Comparison of ENCODE assay signal across 11 cellular contexts in genomic region chr15:99474981-99475753, GRCh38.
DNase-seq lines count a peak whose midpoint lies in the region; ATAC-seq and TF ChIP-seq lines count a peak whose summit lies in the region.
"Had no signal": no experiment of that assay in that cellular context is flagged by ENCODE, and none has a peak within 500 bp of the region (broad histone marks: within the 10 kb centered on the region; RNA-seq: fewer than 3 reads in every experiment).

No MANE protein-coding gene starts in this region.

- H3K9ac ChIP-seq in rectal smooth muscle tissue (ENCODE audit: low read length), result no peak overlapping the region

- H3K4me3 ChIP-seq in right cardiac atrium (ENCODE audit: low read length) (no peak overlapping the region), rectal smooth muscle tissue (ENCODE audit: low read length) (no peak overlapping the region), vagina (no peak overlapping the region)

- intact Hi-C loops in right cardiac atrium (cut with DNase I) (no loop called here), vagina (cut with DNase I) (no loop called here)

- no peaks in the 10 kb centered on the region for H3K9me3 Mint-ChIP-seq in activated naive CD8-positive, alpha-beta T cell (ENCODE audit: low read depth)
- no peaks in the 10 kb centered on the region for H3K9me3 Mint-ChIP-seq in activated naive CD8-positive, alpha-beta T cell treated with anti-CD3 and anti-CD28 coated beads for 36 hours
- H3K9me3 Mint-ChIP-seq: activated naive CD4-positive, alpha-beta T cell treated with anti-CD3 and anti-CD28 coated beads, Interleukin-2, amount 10 ng/mL, durations not matched to agents 7 days and 5 days had no signal

- 80% methylated on average over 22 of the region's 22 CpGs for WGBS in right cardiac atrium

- H3K36me3 ChIP-seq in rectal smooth muscle tissue (ENCODE audit: control insufficient read depth, insufficient read depth, low read length) (no peaks in the 10 kb centered on the region), vagina (no peaks in the 10 kb centered on the region)

- no peaks in the 10 kb centered on the region for H3K27me3 Mint-ChIP-seq in activated naive CD8-positive, alpha-beta T cell
- H3K27me3 Mint-ChIP-seq in activated naive CD8-positive, alpha-beta T cell treated with anti-CD3 and anti-CD28 coated beads for 36 hours, result no peaks in the 10 kb centered on the region

- peak overlapping the region; percentile 46 for H3K27ac Mint-ChIP-seq in activated naive CD8-positive, alpha-beta T cell
- H3K27ac Mint-ChIP-seq in activated naive CD8-positive, alpha-beta T cell treated with anti-CD3 and anti-CD28 coated beads for 36 hours, result no peak overlapping the region
- H3K27ac Mint-ChIP-seq: activated naive CD4-positive, alpha-beta T cell treated with anti-CD3 and anti-CD28 coated beads, Interleukin-2, amount 10 ng/mL, durations not matched to agents 7 days and 5 days had no signal

- peaks cover 54% of the 10 kb centered on the region for H3K4me1 Mint-ChIP-seq in activated naive CD8-positive, alpha-beta T cell (ENCODE audit: low read depth)
- H3K4me1 Mint-ChIP-seq in activated naive CD8-positive, alpha-beta T cell treated with anti-CD3 and anti-CD28 coated beads for 36 hours, result peaks cover 44% of the 10 kb centered on the region

- DNase-seq in activated naive CD8-positive, alpha-beta T cell treated with anti-CD3 and anti-CD28 coated beads for 36 hours, result no peak
- DNase-seq in right cardiac atrium, result peak; percentile 74 to 83 (median 82)
- peak; percentile 72 to 91 for DNase-seq in vagina (ENCODE audit: extremely low spot score in 2 of 2)
- DNase-seq in MV-4-11 (lab: John Stamatoyannopoulos, UW), result no peak
- DNase-seq: activated naive CD4-positive, alpha-beta T cell treated with anti-CD3 and anti-CD28 coated beads, Interleukin-2, amount 10 ng/mL, durations not matched to agents 7 days and 5 days; erythroblast; stimulated activated naive CD8-positive, alpha-beta T cell treated with anti-CD3 and anti-CD28 coated beads, Interleukin-15, Interleukin-2, amounts not matched to agents 100 U/mL and 50 U/mL, for 24 hours had no signal

- no peak for TF ChIP-seq CTCF in vagina (IDR thresholded peaks at IDR 0.05)

- H3K4me1 ChIP-seq in right cardiac atrium (ENCODE audit: control insufficient read depth, insufficient read depth, low read length) (peaks cover 2% of the 10 kb centered on the region), rectal smooth muscle tissue (ENCODE audit: control insufficient read depth, insufficient read depth, low read length) (peaks cover 21% of the 10 kb centered on the region), vagina (peaks cover 36% of the 10 kb centered on the region)

- H3K36me3 Mint-ChIP-seq in activated naive CD8-positive, alpha-beta T cell, result no peaks in the 10 kb centered on the region
- H3K36me3 Mint-ChIP-seq in activated naive CD8-positive, alpha-beta T cell treated with anti-CD3 and anti-CD28 coated beads for 36 hours, result no peaks in the 10 kb centered on the region
- H3K36me3 Mint-ChIP-seq: activated naive CD4-positive, alpha-beta T cell treated with anti-CD3 and anti-CD28 coated beads, Interleukin-2, amount 10 ng/mL, durations not matched to agents 7 days and 5 days had no signal

- H3K9me3 ChIP-seq in right cardiac atrium (ENCODE audit: control insufficient read depth, low read length), result no peaks in the 10 kb centered on the region
- no peaks in the 10 kb centered on the region for H3K9me3 ChIP-seq in vagina

- no peak for TF ChIP-seq POLR2A in vagina (IDR thresholded peaks at IDR 0.05)

- H3K27ac ChIP-seq in right cardiac atrium (ENCODE audit: low read length) (peak overlapping the region; percentile 18), rectal smooth muscle tissue (ENCODE audit: low read depth, low read length) (peak overlapping the region; percentile 72), vagina (peak overlapping the region; percentile 14)

- H3K27me3 ChIP-seq in right cardiac atrium (ENCODE audit: control insufficient read depth, insufficient read depth) (no peaks in the 10 kb centered on the region), rectal smooth muscle tissue (ENCODE audit: control insufficient read depth, insufficient read depth, low read length) (no peaks in the 10 kb centered on the region), vagina (no peaks in the 10 kb centered on the region)

- peak; percentile 37 to 46 for ATAC-seq in right cardiac atrium
- no peak for ATAC-seq in HG03045 (IDR thresholded peaks at IDR 0.05; ENCODE audit: unreplicated experiment)
- no peak for ATAC-seq in HG02885 (IDR thresholded peaks at IDR 0.05; ENCODE audit: poor library complexity, unreplicated experiment)
- ATAC-seq: stimulated activated naive CD8-positive, alpha-beta T cell treated with anti-CD3 and anti-CD28 coated beads, Interleukin-15, Interleukin-2, amounts not matched to agents 100 U/mL and 50 U/mL, for 24 hours had no signal

- H3K4me3 Mint-ChIP-seq in activated naive CD8-positive, alpha-beta T cell, result no peak overlapping the region
- no peak overlapping the region for H3K4me3 Mint-ChIP-seq in activated naive CD8-positive, alpha-beta T cell treated with anti-CD3 and anti-CD28 coated beads for 36 hours
- H3K4me3 Mint-ChIP-seq: activated naive CD4-positive, alpha-beta T cell treated with anti-CD3 and anti-CD28 coated beads, Interleukin-2, amount 10 ng/mL, durations not matched to agents 7 days and 5 days had no signal

Comparison
In these comparisons a context has a peak if more than half of its experiments do, and no peak if none do; other contexts are left out.
1. DNase-seq: peak in right cardiac atrium (3 of 3) and vagina (2 of 2); none in activated naive CD8-positive, alpha-beta T cell treated with anti-CD3 and anti-CD28 coated beads for 36 hours (single experiment) and MV-4-11 (single experiment).
2. ATAC-seq: peak in right cardiac atrium (2 of 2); none in HG03045 (single experiment) and HG02885 (single experiment).
3. H3K27ac ChIP-seq: peak in every context shown above with its lines; median percentile 72 in rectal smooth muscle tissue; 18 in right cardiac atrium; 14 in vagina.